ENCODE assay signal across 8 cellular contexts in genomic region chr2:31812051-31812798, GRCh38.
DNase-seq lines count a peak whose midpoint lies in the region; ATAC-seq, FAIRE-seq and TF ChIP-seq lines count a peak whose summit lies in the region.
"Had no signal": no experiment of that assay in that cellular context is flagged by ENCODE, and none has a peak within 500 bp of the region (broad histone marks: within the 10 kb centered on the region; RNA-seq: fewer than 3 reads in every experiment).

No MANE protein-coding gene starts in this region.

- H3K36me3 Mint-ChIP-seq in activated naive CD4-positive, alpha-beta T cell treated with anti-CD3 and anti-CD28 coated beads, Interleukin-2, amount 50 U/mL, for 72 hours = no peaks in the 10 kb centered on the region

- no peaks in the 10 kb centered on the region for H3K36me3 ChIP-seq in psoas muscle (ENCODE audit: insufficient read depth in 1 of 2, low read depth in 1 of 2)

- peaks cover 38% of the 10 kb centered on the region for H3K4me1 ChIP-seq in psoas muscle

- H3K27ac ChIP-seq in psoas muscle = peak overlapping the region; percentile 89
- H3K27ac ChIP-seq: SK-N-MC had no signal

- no peaks in the 10 kb centered on the region for H3K9me3 Mint-ChIP-seq in activated naive CD4-positive, alpha-beta T cell treated with anti-CD3 and anti-CD28 coated beads, Interleukin-2, amount 50 U/mL, for 72 hours

- TF ChIP-seq CTCF in psoas muscle (IDR thresholded peaks at IDR 0.05) = no peak

- H3K4me3 ChIP-seq in psoas muscle = no peak overlapping the region
- H3K4me3 ChIP-seq: SK-N-MC had no signal

- ATAC-seq in GM21723 (IDR thresholded peaks at IDR 0.05; ENCODE audit: unreplicated experiment) (peak; percentile 100), psoas muscle (peak; percentile 63 to 86 (median 80))
- peak; percentile 85 to 89 for ATAC-seq in activated naive CD4-positive, alpha-beta T cell treated with anti-CD3 and anti-CD28 coated beads, Interleukin-2, amount 50 U/mL, for 72 hours

- H3K27me3 ChIP-seq in psoas muscle (ENCODE audit: insufficient read depth in 3 of 3, low read length in 2 of 3) = no peaks in the 10 kb centered on the region

- H3K27ac Mint-ChIP-seq in activated naive CD4-positive, alpha-beta T cell treated with anti-CD3 and anti-CD28 coated beads, Interleukin-2, amount 50 U/mL, for 72 hours = peak overlapping the region in 1 of 2 donors; percentile 79

- peak; percentile 98 for FAIRE-seq in GM18507 (lab: Jason Lieb, UNC)

- 72 to 80% (median 77%) methylated on average over 2 of the region's 2 CpGs for WGBS in psoas muscle, 3 donors

- no peaks in the 10 kb centered on the region for H3K9me3 ChIP-seq in psoas muscle

- in situ Hi-C loops in KBM-7 (cut with MboI; ENCODE audit: low pct_unique_long_range_greater_than_20kb, low sequenced_read_pairs) = no loop called here

- peak; percentile 38 for DNase-seq in GM18507 (ENCODE audit: extremely low spot score, insufficient read length, low read depth)
- peak; percentile 48 for DNase-seq in KBM-7
- DNase-seq in activated naive CD4-positive, alpha-beta T cell treated with anti-CD3 and anti-CD28 coated beads, Interleukin-2, amount 50 U/mL, for 72 hours (ENCODE audit: low spot score in 2 of 2) = peak in 1 of 2 donors; percentile 8
- no peak for DNase-seq in psoas muscle
- no peak for DNase-seq in NCI-H1694 (lab: John Stamatoyannopoulos, UW)
- DNase-seq in superior temporal gyrus (ENCODE audit: extremely low spot score) = no peak

- intact Hi-C loops in psoas muscle (cut with DNase I) = loop anchor here in 1 of 2 donors (10.0 kb wide), 1 partner anchor 47 kb away; no protein-coding TSS in a partner anchor

Comparison
In these comparisons a context has a peak if more than half of its experiments do, and no peak if none do; other contexts are left out.
1. DNase-seq: peak in GM18507 (single experiment) and KBM-7 (single experiment); none in psoas muscle (0 of 2), NCI-H1694 (single experiment) and superior temporal gyrus (single experiment).
2. Peak in every context shown above with its lines, with median percentiles within 50 percentile points of each other: ATAC-seq.